Comparison of ENCODE assay signal across 16 cellular contexts in the genomic region with DNA sequence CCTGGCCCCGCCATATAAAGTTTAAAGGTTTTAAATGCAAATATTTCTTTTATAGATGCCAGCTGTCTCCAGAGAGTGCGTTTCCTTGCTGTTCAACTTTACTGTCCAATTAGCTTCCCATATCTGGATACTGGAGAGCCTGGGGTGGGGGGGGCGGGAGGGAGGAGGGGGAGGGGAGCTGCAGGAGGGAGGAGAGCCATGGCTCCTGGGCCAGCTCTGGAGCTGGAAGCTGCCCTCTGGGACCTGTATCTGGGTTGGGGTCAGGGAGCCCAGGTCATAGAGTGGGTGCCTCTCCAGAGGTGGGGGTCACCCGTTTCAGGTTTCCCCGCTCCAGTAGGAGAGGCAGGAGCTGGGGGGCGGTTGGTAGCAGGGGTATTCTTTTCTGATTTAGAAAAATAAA. TPM values are rescaled to one million over a fixed set of nuclear protein-coding genes. Genes with fewer than 3 reads are reported as not detected.
A peak's percentile ranks its signal among the peaks of the same experiment; 100 is the strongest.
DNase-seq lines count a peak whose midpoint lies in the region; ATAC-seq and TF ChIP-seq lines count a peak whose summit lies in the region.
"Had no signal": no experiment of that assay in that cellular context is flagged by ENCODE, and none has a peak within 500 bp of the region (broad histone marks: within the 10 kb centered on the region; RNA-seq: fewer than 3 reads in every experiment).

No MANE protein-coding gene starts in this region.

- H3K36me3 Mint-ChIP-seq in activated naive CD8-positive, alpha-beta T cell treated with anti-CD3 and anti-CD28 coated beads, Interleukin-2, amount 10 ng/mL, durations not matched to agents 7 days and 5 days: no peaks in the 10 kb centered on the region
- no peaks in the 10 kb centered on the region for H3K36me3 Mint-ChIP-seq in activated naive CD8-positive, alpha-beta T cell treated with anti-CD3 and anti-CD28 coated beads for 36 hours
- no peaks in the 10 kb centered on the region for H3K36me3 Mint-ChIP-seq in T-helper 17 cell (ENCODE audit: low read depth)

- H2BK5ac ChIP-seq in mesendoderm (ENCODE audit: low read length): peak overlapping the region; percentile 91

- H3K27ac ChIP-seq in mesendoderm (ENCODE audit: low read depth, low read length) (peak overlapping the region; percentile 87), thymus (ENCODE audit: low read depth) (no peak overlapping the region), brain microvascular endothelial cell (no peak overlapping the region)
- H3K27ac ChIP-seq: parathyroid adenoma, Peyer's patch, vagina had no signal

- no peak for DNase-seq in activated naive CD8-positive, alpha-beta T cell treated with anti-CD3 and anti-CD28 coated beads, Interleukin-2, amount 10 ng/mL, durations not matched to agents 7 days and 5 days
- no peak for DNase-seq in activated naive CD8-positive, alpha-beta T cell treated with anti-CD3 and anti-CD28 coated beads for 36 hours
- no peak for DNase-seq in T-helper 17 cell
- DNase-seq in mesendoderm: no peak
- no peak for DNase-seq in brain microvascular endothelial cell
- no peak for DNase-seq in T1000 (lab: John Stamatoyannopoulos, UW)
- DNase-seq in iPS-NIHi7 (ENCODE audit: extremely low spot score): no peak
- DNase-seq: activated CD8-positive, alpha-beta memory T cell treated with anti-CD3 and anti-CD28 coated beads for 24 hours; activated naive CD4-positive, alpha-beta T cell; DMS79; left cardiac atrium; stimulated activated CD8-positive, alpha-beta memory T cell treated with anti-CD3 and anti-CD28 coated beads, Interleukin-4, amount 100 ng/mL, for 48 hours had no signal

- no peak overlapping the region for H2AK5ac ChIP-seq in mesendoderm (ENCODE audit: low read length)

- H3K27ac Mint-ChIP-seq in activated naive CD8-positive, alpha-beta T cell treated with anti-CD3 and anti-CD28 coated beads, Interleukin-2, amount 10 ng/mL, durations not matched to agents 7 days and 5 days: no peak overlapping the region
- no peak overlapping the region for H3K27ac Mint-ChIP-seq in activated naive CD8-positive, alpha-beta T cell treated with anti-CD3 and anti-CD28 coated beads for 36 hours
- peak overlapping the region; percentile 65 for H3K27ac Mint-ChIP-seq in T-helper 17 cell

- H3K56ac ChIP-seq in mesendoderm (ENCODE audit: low read length): peak overlapping the region; percentile 82

- peaks cover 34% of the 10 kb centered on the region for H3K4me1 Mint-ChIP-seq in activated naive CD8-positive, alpha-beta T cell treated with anti-CD3 and anti-CD28 coated beads, Interleukin-2, amount 10 ng/mL, durations not matched to agents 7 days and 5 days
- peaks cover 35% of the 10 kb centered on the region for H3K4me1 Mint-ChIP-seq in activated naive CD8-positive, alpha-beta T cell treated with anti-CD3 and anti-CD28 coated beads for 36 hours
- peaks cover 12% of the 10 kb centered on the region for H3K4me1 Mint-ChIP-seq in T-helper 17 cell

- in situ Hi-C loops in brain microvascular endothelial cell (cut with HindIII; ENCODE audit: low pct_ligation_motif_present, low sequenced_read_pairs): no loop called here

- H3K36me3 ChIP-seq in mesendoderm (ENCODE audit: control insufficient read depth, insufficient read depth, low read length) (no peaks in the 10 kb centered on the region), thymus (ENCODE audit: control insufficient read depth, insufficient read depth) (peaks cover 10% of the 10 kb centered on the region), brain microvascular endothelial cell (replicated peaks) (no peaks in the 10 kb centered on the region)
- H3K36me3 ChIP-seq: Peyer's patch, vagina had no signal

- H3K27me3 ChIP-seq in mesendoderm (ENCODE audit: insufficient read depth, low read length, poor library complexity): no peaks in the 10 kb centered on the region
- H3K27me3 ChIP-seq in thymus (ENCODE audit: control insufficient read depth, insufficient read depth): no peaks in the 10 kb centered on the region
- H3K27me3 ChIP-seq in brain microvascular endothelial cell (replicated peaks): no peaks in the 10 kb centered on the region
- H3K27me3 ChIP-seq: Peyer's patch, vagina had no signal

- H4K8ac ChIP-seq in mesendoderm (ENCODE audit: low read depth, low read length): no peak overlapping the region

- peaks cover 15% of the 10 kb centered on the region for H3K79me2 ChIP-seq in mesendoderm (ENCODE audit: control insufficient read depth, insufficient read depth, low read length)

- peaks cover 2% of the 10 kb centered on the region for H3K27me3 Mint-ChIP-seq in activated naive CD8-positive, alpha-beta T cell treated with anti-CD3 and anti-CD28 coated beads, Interleukin-2, amount 10 ng/mL, durations not matched to agents 7 days and 5 days
- H3K27me3 Mint-ChIP-seq in activated naive CD8-positive, alpha-beta T cell treated with anti-CD3 and anti-CD28 coated beads for 36 hours: no peaks in the 10 kb centered on the region
- no peaks in the 10 kb centered on the region for H3K27me3 Mint-ChIP-seq in T-helper 17 cell

- H3K4me1 ChIP-seq in mesendoderm (ENCODE audit: control insufficient read depth, low read depth, low read length) (peaks cover 30% of the 10 kb centered on the region), thymus (ENCODE audit: control insufficient read depth, insufficient read depth, low read length) (peaks cover 45% of the 10 kb centered on the region)

- no peaks in the 10 kb centered on the region for H3K9me3 Mint-ChIP-seq in activated naive CD8-positive, alpha-beta T cell treated with anti-CD3 and anti-CD28 coated beads, Interleukin-2, amount 10 ng/mL, durations not matched to agents 7 days and 5 days
- H3K9me3 Mint-ChIP-seq in activated naive CD8-positive, alpha-beta T cell treated with anti-CD3 and anti-CD28 coated beads for 36 hours: no peaks in the 10 kb centered on the region

- H3K4ac ChIP-seq in mesendoderm (ENCODE audit: low read depth, low read length): peak overlapping the region; percentile 48

- H3K9ac ChIP-seq in mesendoderm (ENCODE audit: low read length): peak overlapping the region; percentile 68
- H3K9ac ChIP-seq: parathyroid adenoma had no signal

- H3K18ac ChIP-seq in mesendoderm (ENCODE audit: low read length): peak overlapping the region; percentile 85

- no CpG with 5 or more reads among the region's 6 CpGs for WGBS in mesendoderm (ENCODE audit: extremely low coverage, insufficient coverage, low lambda C conversion rate)
- WGBS in thymus: 40% methylated on average over 6 of the region's 6 CpGs

- no peak overlapping the region for H3K23ac ChIP-seq in mesendoderm (ENCODE audit: low read length)

- TF ChIP-seq CTCF in brain microvascular endothelial cell (IDR thresholded peaks at IDR 0.05; ENCODE audit: low read depth, low read length, missing control alignments): no peak

- peak overlapping the region; percentile 59 for H3K4me2 ChIP-seq in mesendoderm (ENCODE audit: low read length)

- peaks cover 14% of the 10 kb centered on the region for H3K79me1 ChIP-seq in mesendoderm (ENCODE audit: low read length)

- peak overlapping the region; percentile 58 for H3K4me3 Mint-ChIP-seq in activated naive CD8-positive, alpha-beta T cell treated with anti-CD3 and anti-CD28 coated beads, Interleukin-2, amount 10 ng/mL, durations not matched to agents 7 days and 5 days
- H3K4me3 Mint-ChIP-seq in activated naive CD8-positive, alpha-beta T cell treated with anti-CD3 and anti-CD28 coated beads for 36 hours: no peak overlapping the region
- no peak overlapping the region for H3K4me3 Mint-ChIP-seq in T-helper 17 cell

- H3K4me3 ChIP-seq in mesendoderm (ENCODE audit: low read length): no peak overlapping the region
- H3K4me3 ChIP-seq in thymus (ENCODE audit: low read length): peak overlapping the region; percentile 1
- H3K4me3 ChIP-seq in brain microvascular endothelial cell (ENCODE audit: low read depth, low read length): no peak overlapping the region
- H3K4me3 ChIP-seq: Peyer's patch had no signal

- no peak for ATAC-seq in activated naive CD8-positive, alpha-beta T cell treated with anti-CD3 and anti-CD28 coated beads, Interleukin-2, amount 10 ng/mL, durations not matched to agents 7 days and 5 days (ENCODE audit: low read depth)
- ATAC-seq in T-helper 17 cell: no peak
- ATAC-seq: left cardiac atrium had no signal

- no peak overlapping the region for H4K5ac ChIP-seq in mesendoderm (ENCODE audit: low read length)

- H2BK15ac ChIP-seq in mesendoderm (replicated peaks; ENCODE audit: low read depth): no peak overlapping the region

- H3K9me3 ChIP-seq in T-helper 17 cell (ENCODE audit: control insufficient read depth, low read length, poor library complexity, severe bottlenecking): no peaks in the 10 kb centered on the region
- no peaks in the 10 kb centered on the region for H3K9me3 ChIP-seq in thymus (ENCODE audit: control insufficient read depth)
- H3K9me3 ChIP-seq: Peyer's patch, vagina had no signal

- POLR2A ChIA-PET in activated naive CD8-positive, alpha-beta T cell treated with anti-CD3 and anti-CD28 coated beads, Interleukin-2, amount 10 ng/mL, durations not matched to agents 7 days and 5 days (lab: Charles Lee): interaction anchor here (0.9 to 12.1 kb wide), 2 partner anchors 9 to 53 kb away, joined by 3 to 175 read pairs; no protein-coding TSS in a partner anchor

- H2BK120ac ChIP-seq in mesendoderm (ENCODE audit: low read depth, low read length): peak overlapping the region; percentile 56

RNA-seq across cellular contexts. Expression of a gene that starts 6.2 kb away (rescaled TPM):
- 10 to 100 TPM; 60.9 to 62.5 TPM for total RNA-seq in activated naive CD8-positive, alpha-beta T cell treated with anti-CD3 and anti-CD28 coated beads, Interleukin-2, amount 10 ng/mL, durations not matched to agents 7 days and 5 days
- total RNA-seq in activated naive CD8-positive, alpha-beta T cell treated with anti-CD3 and anti-CD28 coated beads for 36 hours: 10 to 100 TPM; 25.1 to 27.6 TPM
- total RNA-seq in T-helper 17 cell: 10 to 100 TPM; 39.1 to 40.9 TPM
- 16.7 TPM for polyA plus RNA-seq in mesendoderm (2013, experiment 1 of 2)
- 17.3 TPM for polyA plus RNA-seq in mesendoderm (2013, experiment 2 of 2)
- polyA plus RNA-seq in thymus: 29.9 TPM
